In genomic region chr5:43171441-43171840, GRCh38 we compare ENCODE assay signal across 2 cellular contexts.
TF ChIP-seq lines count a peak whose summit lies in the region.

No MANE protein-coding gene starts in this region.

TF ChIP-seq in GM12891, 5 proteins besides CTCF, POLR2A, EP300 and RAD21 (continued from another document):
- TF ChIP-seq POLR2AphosphoS5 (IDR thresholded peaks at IDR 0.05; ENCODE audit: low read depth, low read length) (no peak), PAX5 (IDR thresholded peaks at IDR 0.05; ENCODE audit: insufficient read depth, low read length, severe bottlenecking) (peak; percentile 5), TAF1 (IDR thresholded peaks at IDR 0.05; ENCODE audit: low read depth, low read length) (no peak)

TF ChIP-seq in GM12878, 131 proteins besides CTCF, POLR2A, EP300 and RAD21:
- TF ChIP-seq CREM (IDR thresholded peaks at IDR 0.05; ENCODE audit: low read depth) (no peak), FOXK2 (IDR thresholded peaks at IDR 0.05) (no peak)
TF ChIP-seq in GM12878: peak in this region for 0.
